Comparison of ENCODE assay signal across 1 cellular context in genomic region chr1:116152950-116153691, GRCh38.
A peak's percentile ranks its signal among the peaks of the same experiment; 100 is the strongest.
TF ChIP-seq lines count a peak whose summit lies in the region.

No MANE protein-coding gene starts in this region.

TF ChIP-seq in liver, 16 proteins besides CTCF, POLR2A, EP300 and RAD21 (continued from another document):
- TF ChIP-seq MAX (IDR thresholded peaks at IDR 0.05) (peak; percentile 82), HNF4A (conservative IDR thresholded peaks at IDR 0.05) (peak; percentile 91 to 94), EGR1 (IDR thresholded peaks at IDR 0.05; ENCODE audit: low read depth in 2 of 2) (peak; percentile 37 to 78)
